1 cellular context compared by ENCODE assay signal in the genomic region with DNA sequence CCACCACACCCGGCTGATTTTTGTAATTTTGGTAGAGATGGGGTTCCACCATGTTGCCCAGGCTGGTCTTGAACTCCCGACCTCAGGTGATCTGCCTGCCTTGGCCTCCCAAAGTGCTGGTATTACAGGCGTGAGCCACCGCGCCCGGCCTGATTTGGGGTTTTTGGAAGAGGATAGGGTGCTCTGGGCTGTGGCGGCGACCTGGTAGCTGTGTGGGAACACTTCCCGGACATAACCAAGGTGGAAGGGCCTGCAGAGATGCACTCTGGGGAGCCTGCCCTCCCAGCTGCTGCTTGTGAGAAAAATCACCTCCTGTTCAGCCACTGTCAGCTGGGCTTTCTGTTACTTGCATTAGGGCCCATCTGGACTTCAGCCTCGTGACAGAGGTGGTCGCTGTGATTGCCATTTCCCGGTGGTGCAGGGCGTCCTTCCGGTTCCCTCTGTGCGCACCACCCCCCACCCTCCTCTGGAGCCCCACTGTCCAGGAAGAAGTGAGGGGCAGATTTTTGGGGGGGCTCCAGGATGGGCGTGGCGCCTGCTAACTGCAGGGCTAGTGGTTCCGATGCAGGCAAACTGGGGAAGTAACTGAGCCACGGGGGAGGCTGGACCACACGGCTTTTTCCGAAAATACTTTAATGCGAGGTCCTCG.
TF ChIP-seq lines count a peak whose summit lies in the region.

No MANE protein-coding gene starts in this region.

TF ChIP-seq in HepG2, 621 proteins besides CTCF, POLR2A, EP300 and RAD21:
- TF ChIP-seq ZNF572 (CRISPR knock-in tag; IDR thresholded peaks at IDR 0.05), result no peak
- TF ChIP-seq RBM22 (optimal IDR thresholded peaks at IDR 0.05; ENCODE audit: low read length), result peak; percentile 81
